In the genomic region with DNA sequence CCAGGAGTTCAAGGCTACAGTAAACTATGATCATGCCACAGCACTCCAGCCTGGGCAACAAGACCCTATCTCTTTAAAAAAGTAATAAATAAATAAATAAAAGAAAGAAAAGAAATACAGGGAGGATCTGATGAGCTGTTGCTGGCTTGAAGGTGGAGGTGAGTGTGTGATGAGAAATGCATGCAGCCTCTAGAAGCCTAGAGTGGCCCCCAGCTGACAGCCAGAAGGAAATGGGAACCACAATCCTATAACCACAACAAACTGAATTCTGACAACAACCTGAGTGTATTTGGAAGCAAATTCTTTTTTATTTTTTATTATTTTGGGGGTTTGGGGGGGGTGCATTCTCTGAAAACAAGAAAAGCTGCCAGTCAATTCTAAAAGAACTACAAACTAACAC, we compare ENCODE assay signal across 15 cellular contexts. TPM values are rescaled to one million over a fixed set of nuclear protein-coding genes. Genes with fewer than 3 reads are reported as not detected.
"Had no signal": no experiment of that assay in that cellular context is flagged by ENCODE, and none has a peak within 500 bp of the region (broad histone marks: within the 10 kb centered on the region; RNA-seq: fewer than 3 reads in every experiment).

No MANE protein-coding gene starts in this region.

- H3K27ac ChIP-seq: cardiac muscle cell, heart left ventricle, spleen had no signal

- DNase-seq: activated CD4-positive, CD25-positive, alpha-beta regulatory T cell treated with anti-CD3 and anti-CD28 coated beads, Interleukin-2, amount 50 U/mL, for 72 hours; activated T-cell treated with anti-CD3 and anti-CD28 coated beads for 4 hours; foreskin melanocyte; heart left ventricle; left ventricle myocardium superior; mesendoderm; spleen; stimulated activated CD4-positive, alpha-beta T cell treated with anti-CD3 and anti-CD28 coated beads, Interleukin-1b, Interleukin-23, amount 100 ng/mL, for 48 hours; stimulated activated naive B cell treated with anti-CD40 and anti-IgM and Interleukin-4, amounts not matched to agents 10 μg/mL and 1 μg/mL and 100 μg/mL, for 72 hours; trophoblast cell had no signal

- ATAC-seq: heart left ventricle; left ventricle myocardium superior; sciatic nerve; stimulated activated naive B cell treated with anti-CD40 and anti-IgM and Interleukin-4, amounts not matched to agents 10 μg/mL and 1 μg/mL and 100 μg/mL, for 72 hours had no signal

- H3K4me3 ChIP-seq: cardiac muscle cell, heart left ventricle, spleen had no signal

- H3K9me3 ChIP-seq: heart left ventricle, spleen had no signal

- H3K27me3 ChIP-seq: cardiac muscle cell, heart left ventricle, spleen had no signal

- H3K27me3 Mint-ChIP-seq: stimulated activated naive B cell treated with anti-CD40 and anti-IgM and Interleukin-4, amounts not matched to agents 10 μg/mL and 1 μg/mL and 100 μg/mL, for 72 hours had no signal

- H3K4me3 Mint-ChIP-seq: neural crest cell; stimulated activated naive B cell treated with anti-CD40 and anti-IgM and Interleukin-4, amounts not matched to agents 10 μg/mL and 1 μg/mL and 100 μg/mL, for 72 hours had no signal

- H3K9me3 Mint-ChIP-seq: neural crest cell; stimulated activated naive B cell treated with anti-CD40 and anti-IgM and Interleukin-4, amounts not matched to agents 10 μg/mL and 1 μg/mL and 100 μg/mL, for 72 hours had no signal

- H3K4me1 Mint-ChIP-seq: neural crest cell had no signal

- H3K27ac Mint-ChIP-seq: stimulated activated naive B cell treated with anti-CD40 and anti-IgM and Interleukin-4, amounts not matched to agents 10 μg/mL and 1 μg/mL and 100 μg/mL, for 72 hours had no signal

RNA-seq across cellular contexts. Expression of a gene that starts 46.3 kb away (rescaled TPM):
- total RNA-seq: osteocyte, pulmonary artery endothelial cell had no signal
